Comparison of ENCODE assay signal across 9 cellular contexts in the genomic region with DNA sequence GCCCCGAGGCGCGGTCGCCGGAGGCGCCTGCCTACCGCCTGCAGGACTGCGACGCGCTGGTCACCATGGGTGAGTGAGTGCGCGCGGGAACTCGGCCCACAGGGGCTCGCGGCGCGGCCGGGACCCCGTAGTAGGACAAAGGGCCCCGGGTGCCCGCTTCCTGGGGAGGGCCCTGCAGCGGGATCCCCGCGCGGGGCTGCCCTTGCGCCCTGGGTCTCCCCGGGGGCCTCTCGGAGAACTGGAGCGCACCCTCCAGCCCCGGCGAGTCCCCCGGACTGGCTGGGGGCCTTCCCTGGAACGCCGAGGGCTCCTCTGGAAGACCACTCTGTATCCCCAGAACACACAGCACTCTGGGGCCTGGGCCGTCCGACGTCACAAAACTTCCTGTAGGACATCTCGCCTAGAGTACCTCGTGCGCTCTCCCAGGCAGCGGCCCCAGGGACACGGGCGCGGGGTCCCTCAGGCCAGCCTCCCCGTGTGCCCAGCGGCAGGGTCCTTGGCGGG.
A peak's percentile ranks its signal among the peaks of the same experiment; 100 is the strongest.
DNase-seq lines count a peak whose midpoint lies in the region; ATAC-seq and TF ChIP-seq lines count a peak whose summit lies in the region.
"Had no signal": no experiment of that assay in that cellular context is flagged by ENCODE, and none has a peak within 500 bp of the region (broad histone marks: within the 10 kb centered on the region; RNA-seq: fewer than 3 reads in every experiment).

No MANE protein-coding gene starts in this region.

- H3K36me3 Mint-ChIP-seq in CD8-positive, alpha-beta memory T cell: peaks cover 0 to 28% (median 0%) of the 10 kb centered on the region in 3 donors
- peaks cover 32% of the 10 kb centered on the region for H3K36me3 Mint-ChIP-seq in activated T-helper 2 cell treated with anti-CD3 and anti-CD28 coated beads, Interferon-gamma antibody, Interleukin-2, Interleukin-4, amounts not matched to agents 10 μg/mL and 5 μg/mL and 100 μg/mL, durations not matched to agents 14 hours and 24 hours and 36 hours (ENCODE audit: low read depth)

- ATAC-seq in HG02759 (IDR thresholded peaks at IDR 0.05; ENCODE audit: unreplicated experiment) (peak; percentile 16), GM19023 (IDR thresholded peaks at IDR 0.05; ENCODE audit: unreplicated experiment) (no peak)

- peak overlapping the region in 1 of 2 experiments; percentile 40 for H3K23ac ChIP-seq in mesenchymal stem cell (ENCODE audit: low read length in 2 of 2)

- TF ChIP-seq POLR2A in esophagus muscularis mucosa (IDR thresholded peaks at IDR 0.05; ENCODE audit: low read depth): no peak

- no peak overlapping the region for H3K9ac ChIP-seq in mesenchymal stem cell (ENCODE audit: low read length)

- no peak for DNase-seq in CD8-positive, alpha-beta memory T cell
- no peak for DNase-seq in activated T-helper 2 cell treated with anti-CD3 and anti-CD28 coated beads, Interferon-gamma antibody, Interleukin-2, Interleukin-4, amounts not matched to agents 10 μg/mL and 5 μg/mL and 100 μg/mL, durations not matched to agents 14 hours and 24 hours and 36 hours (ENCODE audit: low spot score)
- DNase-seq in mesenchymal stem cell: peak; percentile 55
- no peak for DNase-seq in esophagus muscularis mucosa (ENCODE audit: extremely low spot score)
- DNase-seq in SHP77 (lab: John Stamatoyannopoulos, UW): no peak
- no peak for DNase-seq in RKO (ENCODE audit: low spot score)
- DNase-seq: NCI-H2081 treated with DMSO at 0.1 percent for 48 hours had no signal

- no peaks in the 10 kb centered on the region for H3K9me3 ChIP-seq in CD8-positive, alpha-beta memory T cell (ENCODE audit: low read length)
- no peaks in the 10 kb centered on the region for H3K9me3 ChIP-seq in mesenchymal stem cell (ENCODE audit: control insufficient read depth, low read length)
- no peaks in the 10 kb centered on the region for H3K9me3 ChIP-seq in esophagus muscularis mucosa

- peak overlapping the region; percentile 50 for H4K91ac ChIP-seq in mesenchymal stem cell (ENCODE audit: low read length)

- no peaks in the 10 kb centered on the region for H3K36me3 ChIP-seq in CD8-positive, alpha-beta memory T cell (ENCODE audit: insufficient read depth, low read length)
- H3K36me3 ChIP-seq in mesenchymal stem cell (ENCODE audit: control insufficient read depth in 1 of 2, insufficient read depth in 2 of 2, low read depth in 1 of 2, low read length in 2 of 2) (no peaks in the 10 kb centered on the region), esophagus muscularis mucosa (no peaks in the 10 kb centered on the region)

- no peak overlapping the region for H2BK5ac ChIP-seq in mesenchymal stem cell (ENCODE audit: low read depth, low read length, poor library complexity, severe bottlenecking)

- peak overlapping the region in 2 of 8 donors; percentile 95 to 98 for H3K27ac Mint-ChIP-seq in CD8-positive, alpha-beta memory T cell
- H3K27ac Mint-ChIP-seq in activated T-helper 2 cell treated with anti-CD3 and anti-CD28 coated beads, Interferon-gamma antibody, Interleukin-2, Interleukin-4, amounts not matched to agents 10 μg/mL and 5 μg/mL and 100 μg/mL, durations not matched to agents 14 hours and 24 hours and 36 hours: peak overlapping the region; percentile 93

- H3K4me1 ChIP-seq in CD8-positive, alpha-beta memory T cell (ENCODE audit: insufficient read depth, low read length): peaks cover 22% of the 10 kb centered on the region
- peaks cover 3% of the 10 kb centered on the region for H3K4me1 ChIP-seq in mesenchymal stem cell (ENCODE audit: control insufficient read depth, insufficient read depth, low read depth, low read length)
- peaks cover 0 to 15% (median 3%) of the 10 kb centered on the region in 4 donors for H3K4me1 ChIP-seq in esophagus muscularis mucosa

- H3K4me1 Mint-ChIP-seq in CD8-positive, alpha-beta memory T cell: peaks cover 0 to 43% (median 0%) of the 10 kb centered on the region in 3 donors
- peaks cover 27% of the 10 kb centered on the region for H3K4me1 Mint-ChIP-seq in activated T-helper 2 cell treated with anti-CD3 and anti-CD28 coated beads, Interferon-gamma antibody, Interleukin-2, Interleukin-4, amounts not matched to agents 10 μg/mL and 5 μg/mL and 100 μg/mL, durations not matched to agents 14 hours and 24 hours and 36 hours (ENCODE audit: low read depth)

- no peaks in the 10 kb centered on the region for H3K27me3 Mint-ChIP-seq in CD8-positive, alpha-beta memory T cell
- H3K27me3 Mint-ChIP-seq in activated T-helper 2 cell treated with anti-CD3 and anti-CD28 coated beads, Interferon-gamma antibody, Interleukin-2, Interleukin-4, amounts not matched to agents 10 μg/mL and 5 μg/mL and 100 μg/mL, durations not matched to agents 14 hours and 24 hours and 36 hours (ENCODE audit: low read depth): no peaks in the 10 kb centered on the region

- 0% methylated on average over 13 of the region's 48 CpGs for WGBS in mesenchymal stem cell
- WGBS in esophagus muscularis mucosa: no CpG with 5 or more reads among the region's 48 CpGs

- no peak overlapping the region for H4K8ac ChIP-seq in mesenchymal stem cell (ENCODE audit: low read length)

- peak overlapping the region in 1 of 2 experiments; percentile 51 for H3K4ac ChIP-seq in mesenchymal stem cell (ENCODE audit: low read depth in 1 of 2, low read length in 2 of 2)

- H3K27ac ChIP-seq in CD8-positive, alpha-beta memory T cell (ENCODE audit: low read depth, low read length): peak overlapping the region; percentile 73
- H3K27ac ChIP-seq in mesenchymal stem cell (ENCODE audit: low read length, poor library complexity, severe bottlenecking) (no peak overlapping the region), esophagus muscularis mucosa (replicated peaks in 1 of 4) (peak overlapping the region in 2 of 4 donors; percentile 78 to 85)

- no peak for TF ChIP-seq CTCF in esophagus muscularis mucosa (IDR thresholded peaks at IDR 0.05)

- peak overlapping the region; percentile 52 for H2BK15ac ChIP-seq in mesenchymal stem cell (ENCODE audit: low read depth, poor library complexity, severe bottlenecking)

- H2BK12ac ChIP-seq in mesenchymal stem cell (ENCODE audit: low read length in 2 of 2): no peak overlapping the region

- peak overlapping the region; percentile 62 for H3K4me3 ChIP-seq in CD8-positive, alpha-beta memory T cell (ENCODE audit: low read length)
- H3K4me3 ChIP-seq in mesenchymal stem cell (ENCODE audit: insufficient read depth in 1 of 2, low read depth in 1 of 2, low read length in 2 of 2) (peak overlapping the region in 1 of 2 experiments; percentile 72), esophagus muscularis mucosa (peak overlapping the region in 2 of 4 donors; percentile 65 to 69)

- H3K18ac ChIP-seq in mesenchymal stem cell (ENCODE audit: low read depth in 1 of 2, low read length in 2 of 2): peak overlapping the region; percentile 90 to 91

- TF ChIP-seq EP300 in esophagus muscularis mucosa (IDR thresholded peaks at IDR 0.05): no peak

- no peaks in the 10 kb centered on the region for H3K27me3 ChIP-seq in CD8-positive, alpha-beta memory T cell (ENCODE audit: insufficient read depth, low read length, poor library complexity, severe bottlenecking)
- H3K27me3 ChIP-seq in mesenchymal stem cell (ENCODE audit: control insufficient read depth in 1 of 2, insufficient read depth in 1 of 2, low read length in 2 of 2) (no peaks in the 10 kb centered on the region), esophagus muscularis mucosa (no peaks in the 10 kb centered on the region)

- intact Hi-C loops in activated T-helper 2 cell treated with anti-CD3 and anti-CD28 coated beads, Interferon-gamma antibody, Interleukin-2, Interleukin-4, amounts not matched to agents 10 μg/mL and 5 μg/mL and 100 μg/mL, durations not matched to agents 14 hours and 24 hours and 36 hours (cut with micrococcal nuclease): loop anchor here (2.0 to 5.0 kb wide), 2 partner anchors 16 to 53 kb away; no protein-coding TSS in a partner anchor
- intact Hi-C loops in esophagus muscularis mucosa (cut with DNase I): no loop called here

- no peaks in the 10 kb centered on the region for H3K79me1 ChIP-seq in mesenchymal stem cell (replicated peaks; ENCODE audit: low read length, poor library complexity, severe bottlenecking)

- H2AK5ac ChIP-seq in mesenchymal stem cell (ENCODE audit: low read length, severe bottlenecking): no peak overlapping the region

- POLR2A ChIA-PET in CD8-positive, alpha-beta memory T cell (lab: Charles Lee): interaction anchor here (1.4 kb wide), 1 partner anchor 16 kb away, joined by 3 read pairs; no protein-coding TSS in a partner anchor

- no peak overlapping the region for H2AFZ ChIP-seq in mesenchymal stem cell (ENCODE audit: low read depth, low read length)

- H3K4me2 ChIP-seq in mesenchymal stem cell (ENCODE audit: low read length, poor library complexity, severe bottlenecking): peak overlapping the region; percentile 68

- H2BK120ac ChIP-seq in mesenchymal stem cell (ENCODE audit: low read depth, low read length): peak overlapping the region; percentile 73

- CTCF ChIA-PET in CD8-positive, alpha-beta memory T cell (lab: Charles Lee): interaction anchor here (2.8 to 3.0 kb wide), 3 partner anchors 9 to 175 kb away, joined by 11 to 17 read pairs (median 12); no protein-coding TSS in a partner anchor

- peak overlapping the region in 2 of 7 donors; percentile 98 to 99 for H3K4me3 Mint-ChIP-seq in CD8-positive, alpha-beta memory T cell
- H3K4me3 Mint-ChIP-seq in activated T-helper 2 cell treated with anti-CD3 and anti-CD28 coated beads, Interferon-gamma antibody, Interleukin-2, Interleukin-4, amounts not matched to agents 10 μg/mL and 5 μg/mL and 100 μg/mL, durations not matched to agents 14 hours and 24 hours and 36 hours (ENCODE audit: low read depth): peak overlapping the region; percentile 99

- no peaks in the 10 kb centered on the region for H3K9me3 Mint-ChIP-seq in CD8-positive, alpha-beta memory T cell
- no peaks in the 10 kb centered on the region for H3K9me3 Mint-ChIP-seq in activated T-helper 2 cell treated with anti-CD3 and anti-CD28 coated beads, Interferon-gamma antibody, Interleukin-2, Interleukin-4, amounts not matched to agents 10 μg/mL and 5 μg/mL and 100 μg/mL, durations not matched to agents 14 hours and 24 hours and 36 hours

- peak overlapping the region in 1 of 2 experiments; percentile 28 for H3K14ac ChIP-seq in mesenchymal stem cell (ENCODE audit: low read length in 2 of 2)
